21 cellular contexts compared by ENCODE assay signal in genomic region chr2:108067820-108068405, GRCh38.
DNase-seq lines count a peak whose midpoint lies in the region; ATAC-seq and TF ChIP-seq lines count a peak whose summit lies in the region.
"Had no signal": no experiment of that assay in that cellular context is flagged by ENCODE, and none has a peak within 500 bp of the region (broad histone marks: within the 10 kb centered on the region; RNA-seq: fewer than 3 reads in every experiment).

No MANE protein-coding gene starts in this region.

- no peaks in the 10 kb centered on the region for H3F3A ChIP-seq in SK-N-SH (replicated peaks; ENCODE audit: insufficient read depth)

- no peak for TF ChIP-seq POLR2A in esophagus muscularis mucosa (IDR thresholded peaks at IDR 0.05; ENCODE audit: low read depth)

- H3K36me3 ChIP-seq in SK-N-SH (replicated peaks in 1 of 2; ENCODE audit: control insufficient read depth in 1 of 2, insufficient read depth in 2 of 2, low read length in 1 of 2) (no peaks in the 10 kb centered on the region), esophagus muscularis mucosa (no peaks in the 10 kb centered on the region), H7 (replicated peaks; ENCODE audit: control insufficient read depth, insufficient read depth, low read length) (no peaks in the 10 kb centered on the region), mesenchymal stem cell (ENCODE audit: control insufficient read depth in 1 of 2, insufficient read depth in 2 of 2, low read depth in 1 of 2, low read length in 2 of 2) (no peaks in the 10 kb centered on the region)
- H3K36me3 ChIP-seq: BE2C; BLaER1 treated with 17β-estradiol and CSF1 and Interleukin-3, amounts not matched to agents 10 nM and 100 nM had no signal

- H2AK5ac ChIP-seq in mesenchymal stem cell (ENCODE audit: low read length, severe bottlenecking), result no peak overlapping the region

- peak; percentile 84 for ATAC-seq in SK-N-SH treated with all-trans-retinoic acid at 6 μM for 48 hours
- ATAC-seq in naive thymus-derived CD8-positive, alpha-beta T cell, result no peak
- ATAC-seq: HCT116 had no signal

- H2BK5ac ChIP-seq in mesenchymal stem cell (ENCODE audit: low read depth, low read length, poor library complexity, severe bottlenecking), result no peak overlapping the region

- no peak overlapping the region for H3K4me2 ChIP-seq in SK-N-SH
- H3K4me2 ChIP-seq in mesenchymal stem cell (ENCODE audit: low read length, poor library complexity, severe bottlenecking), result no peak overlapping the region
- H3K4me2 ChIP-seq: BLaER1 treated with 17β-estradiol and CSF1 and Interleukin-3, amounts not matched to agents 10 nM and 100 nM had no signal

- no peaks in the 10 kb centered on the region; a peak in 1 of 4 replicates for H3K4me1 ChIP-seq in SK-N-SH (ENCODE audit: control insufficient read depth in 1 of 2, insufficient read depth in 2 of 2, low read depth in 1 of 2, low read length in 1 of 2)
- no peaks in the 10 kb centered on the region for H3K4me1 ChIP-seq in esophagus muscularis mucosa
- H3K4me1 ChIP-seq in mesenchymal stem cell (ENCODE audit: control insufficient read depth, insufficient read depth, low read depth, low read length), result no peaks in the 10 kb centered on the region
- H3K4me1 ChIP-seq: BE2C; BLaER1 treated with 17β-estradiol and CSF1 and Interleukin-3, amounts not matched to agents 10 nM and 100 nM had no signal

- CTCF ChIA-PET in SK-N-SH (lab: Yijun Ruan, JAX), result no interaction called here

- H4K91ac ChIP-seq in mesenchymal stem cell (ENCODE audit: low read length), result no peak overlapping the region

- H3K14ac ChIP-seq in mesenchymal stem cell (ENCODE audit: low read length in 2 of 2), result no peak overlapping the region

- no peak overlapping the region for H3K4me3 Mint-ChIP-seq in nephron progenitor cell
- H3K4me3 Mint-ChIP-seq in progenitor cell of endocrine pancreas (ENCODE audit: low read depth), result no peak overlapping the region
- H3K4me3 Mint-ChIP-seq in naive thymus-derived CD8-positive, alpha-beta T cell, result no peak overlapping the region
- H3K4me3 Mint-ChIP-seq: CD14-positive monocyte; CD4-positive, alpha-beta memory T cell; H9 had no signal

- intact Hi-C loops in esophagus muscularis mucosa (cut with DNase I), result no loop called here

- no peak overlapping the region for H3K27ac ChIP-seq in SK-N-SH (ENCODE audit: low read depth in 2 of 2, low read length in 1 of 2)
- no peak overlapping the region for H3K27ac ChIP-seq in esophagus muscularis mucosa (replicated peaks in 1 of 4)
- no peak overlapping the region for H3K27ac ChIP-seq in mesenchymal stem cell (ENCODE audit: low read length, poor library complexity, severe bottlenecking)
- H3K27ac ChIP-seq: 22Rv1; BLaER1 treated with 17β-estradiol and CSF1 and Interleukin-3, amounts not matched to agents 10 nM and 100 nM had no signal

- H3K18ac ChIP-seq in mesenchymal stem cell (ENCODE audit: low read depth in 1 of 2, low read length in 2 of 2), result no peak overlapping the region

- TF ChIP-seq EP300 in SK-N-SH (IDR thresholded peaks at IDR 0.05; ENCODE audit: borderline replicate concordance in 1 of 2, low read depth in 1 of 2, low read length in 1 of 2) (no peak), esophagus muscularis mucosa (IDR thresholded peaks at IDR 0.05) (no peak)

- H3K27me3 Mint-ChIP-seq in nephron progenitor cell (ENCODE audit: low read depth, poor library complexity) (no peaks in the 10 kb centered on the region), progenitor cell of endocrine pancreas (no peaks in the 10 kb centered on the region)
- H3K27me3 Mint-ChIP-seq in naive thymus-derived CD8-positive, alpha-beta T cell, result peaks cover 0 to 3% (median 0%) of the 10 kb centered on the region in 5 donors
- H3K27me3 Mint-ChIP-seq: CD4-positive, alpha-beta memory T cell had no signal

- TF ChIP-seq CTCF in SK-N-SH (IDR thresholded peaks at IDR 0.05) (no peak), esophagus muscularis mucosa (IDR thresholded peaks at IDR 0.05) (no peak), nephron progenitor cell (IDR thresholded peaks at IDR 0.05) (no peak), progenitor cell of endocrine pancreas (IDR thresholded peaks at IDR 0.05; ENCODE audit: unreplicated experiment) (no peak)

- 54% methylated on average over 8 of the region's 8 CpGs for WGBS in SK-N-SH (ENCODE audit: low lambda C conversion rate)
- 70% methylated on average over 6 of the region's 8 CpGs for WGBS in esophagus muscularis mucosa
- 79% methylated on average over 8 of the region's 8 CpGs for WGBS in mesenchymal stem cell

- H3K27ac Mint-ChIP-seq in nephron progenitor cell, result peak overlapping the region; percentile 91
- H3K27ac Mint-ChIP-seq in progenitor cell of endocrine pancreas, result peak overlapping the region; percentile 41
- no peak overlapping the region for H3K27ac Mint-ChIP-seq in naive thymus-derived CD8-positive, alpha-beta T cell
- H3K27ac Mint-ChIP-seq: CD14-positive monocyte; CD4-positive, alpha-beta memory T cell; H9 had no signal

- no peak overlapping the region for H2BK120ac ChIP-seq in mesenchymal stem cell (ENCODE audit: low read depth, low read length)

- no peaks in the 10 kb centered on the region for H3K36me3 Mint-ChIP-seq in nephron progenitor cell (ENCODE audit: low read depth)
- H3K36me3 Mint-ChIP-seq in progenitor cell of endocrine pancreas (ENCODE audit: insufficient read depth), result no peaks in the 10 kb centered on the region
- no peaks in the 10 kb centered on the region for H3K36me3 Mint-ChIP-seq in naive thymus-derived CD8-positive, alpha-beta T cell
- H3K36me3 Mint-ChIP-seq: CD14-positive monocyte; CD4-positive, alpha-beta memory T cell had no signal

- DNase-seq in SK-N-SH, result no peak
- peak; percentile 87 for DNase-seq in esophagus muscularis mucosa (ENCODE audit: extremely low spot score)
- no peak for DNase-seq in nephron progenitor cell
- no peak for DNase-seq in progenitor cell of endocrine pancreas (ENCODE audit: low spot score, unreplicated experiment)
- no peak for DNase-seq in H7
- no peak for DNase-seq in naive thymus-derived CD8-positive, alpha-beta T cell
- no peak for DNase-seq in mesenchymal stem cell
- DNase-seq: BE2C; Calu3; CD4-positive, alpha-beta memory T cell; COR-L47; DMS53; DMS79 treated with DMSO at 0.1 percent for 48 hours; GF-D8; GOT3; H9 had no signal

- H3K27me3 ChIP-seq in SK-N-SH (ENCODE audit: insufficient read depth) (no peaks in the 10 kb centered on the region), esophagus muscularis mucosa (no peaks in the 10 kb centered on the region), H7 (ENCODE audit: control insufficient read depth, insufficient read depth, low read length) (no peaks in the 10 kb centered on the region), mesenchymal stem cell (ENCODE audit: control insufficient read depth in 1 of 2, insufficient read depth in 1 of 2, low read length in 2 of 2) (no peaks in the 10 kb centered on the region)
- H3K27me3 ChIP-seq: BE2C; BLaER1 treated with 17β-estradiol and CSF1 and Interleukin-3, amounts not matched to agents 10 nM and 100 nM had no signal

- no peak overlapping the region for H4K8ac ChIP-seq in mesenchymal stem cell (ENCODE audit: low read length)

- no peaks in the 10 kb centered on the region for H4K20me1 ChIP-seq in SK-N-SH (ENCODE audit: insufficient read depth)
- H4K20me1 ChIP-seq: BLaER1 treated with 17β-estradiol and CSF1 and Interleukin-3, amounts not matched to agents 10 nM and 100 nM had no signal

- H3K4me3 ChIP-seq in SK-N-SH (ENCODE audit: low read depth in 2 of 2, low read length in 1 of 2), result no peak overlapping the region
- no peak overlapping the region for H3K4me3 ChIP-seq in esophagus muscularis mucosa
- no peak overlapping the region for H3K4me3 ChIP-seq in H7 (ENCODE audit: insufficient read depth, low read depth, low read length)
- H3K4me3 ChIP-seq in mesenchymal stem cell (ENCODE audit: insufficient read depth in 1 of 2, low read depth in 1 of 2, low read length in 2 of 2), result no peak overlapping the region
- H3K4me3 ChIP-seq: BLaER1 treated with 17β-estradiol and CSF1 and Interleukin-3, amounts not matched to agents 10 nM and 100 nM had no signal

- no peak overlapping the region for H3K23ac ChIP-seq in mesenchymal stem cell (ENCODE audit: low read length in 2 of 2)

- H3K9ac ChIP-seq in SK-N-SH (no peak overlapping the region), mesenchymal stem cell (ENCODE audit: low read length) (no peak overlapping the region)
- H3K9ac ChIP-seq: BLaER1 treated with 17β-estradiol and CSF1 and Interleukin-3, amounts not matched to agents 10 nM and 100 nM had no signal

- POLR2A ChIA-PET in SK-N-SH (lab: Yijun Ruan, JAX), result no interaction called here
- POLR2A ChIA-PET in naive thymus-derived CD8-positive, alpha-beta T cell (lab: Charles Lee), result no interaction called here

- H3K9me2 ChIP-seq in SK-N-SH, result no peaks in the 10 kb centered on the region

- H3K4me1 Mint-ChIP-seq in nephron progenitor cell (peaks cover 13% of the 10 kb centered on the region), progenitor cell of endocrine pancreas (ENCODE audit: low read depth) (no peaks in the 10 kb centered on the region)
- H3K4me1 Mint-ChIP-seq in naive thymus-derived CD8-positive, alpha-beta T cell, result no peaks in the 10 kb centered on the region
- H3K4me1 Mint-ChIP-seq: CD14-positive monocyte; CD4-positive, alpha-beta memory T cell had no signal

- no peak overlapping the region for H2BK12ac ChIP-seq in mesenchymal stem cell (ENCODE audit: low read length in 2 of 2)

- TF ChIP-seq RAD21 in SK-N-SH (IDR thresholded peaks at IDR 0.05; ENCODE audit: low read length), result no peak

- H2AFZ ChIP-seq in SK-N-SH (ENCODE audit: low read depth) (no peak overlapping the region), mesenchymal stem cell (ENCODE audit: low read depth, low read length) (no peak overlapping the region)

- no peaks in the 10 kb centered on the region for H3K9me3 Mint-ChIP-seq in nephron progenitor cell
- no peaks in the 10 kb centered on the region for H3K9me3 Mint-ChIP-seq in progenitor cell of endocrine pancreas (ENCODE audit: low read depth)
- H3K9me3 Mint-ChIP-seq in naive thymus-derived CD8-positive, alpha-beta T cell, result peaks cover 0 to 3% (median 0%) of the 10 kb centered on the region in 9 donors
- H3K9me3 Mint-ChIP-seq: H9 had no signal

- H2BK15ac ChIP-seq in mesenchymal stem cell (ENCODE audit: low read depth, poor library complexity, severe bottlenecking), result no peak overlapping the region

- H3K9me3 ChIP-seq in SK-N-SH (no peaks in the 10 kb centered on the region), esophagus muscularis mucosa (no peaks in the 10 kb centered on the region), mesenchymal stem cell (ENCODE audit: control insufficient read depth, low read length) (no peaks in the 10 kb centered on the region)
- H3K9me3 ChIP-seq: BE2C; BLaER1 treated with 17β-estradiol and CSF1 and Interleukin-3, amounts not matched to agents 10 nM and 100 nM had no signal

- H3K79me1 ChIP-seq in mesenchymal stem cell (replicated peaks; ENCODE audit: low read length, poor library complexity, severe bottlenecking), result no peaks in the 10 kb centered on the region

- no peak overlapping the region for H3K4ac ChIP-seq in mesenchymal stem cell (ENCODE audit: low read depth in 1 of 2, low read length in 2 of 2)

- H3K79me2 ChIP-seq in SK-N-SH (ENCODE audit: insufficient read depth), result no peaks in the 10 kb centered on the region

Comparison
In these comparisons a context has a peak if more than half of its experiments do, and no peak if none do; other contexts are left out.
1. H3K27ac Mint-ChIP-seq: peak in nephron progenitor cell (single experiment) and progenitor cell of endocrine pancreas (single experiment); none in naive thymus-derived CD8-positive, alpha-beta T cell (0 of 10).